ENCODE assay signal across 17 cellular contexts in genomic region chr5:179258001-179258921, GRCh38.
DNase-seq lines count a peak whose midpoint lies in the region; ATAC-seq and TF ChIP-seq lines count a peak whose summit lies in the region.
"Had no signal": no experiment of that assay in that cellular context is flagged by ENCODE, and none has a peak within 500 bp of the region (broad histone marks: within the 10 kb centered on the region; RNA-seq: fewer than 3 reads in every experiment).

No MANE protein-coding gene starts in this region.

- no peak overlapping the region for H3K56ac ChIP-seq in IMR-90 (ENCODE audit: extremely low read depth, insufficient read depth, low read length)

- POLR2A ChIA-PET in IMR-90 (lab: Charles Lee; ENCODE audit: unreplicated experiment), result no interaction called here

- no peaks in the 10 kb centered on the region for H3K9me3 ChIP-seq in IMR-90 (ENCODE audit: control insufficient read depth, insufficient read depth, low read length)
- H3K9me3 ChIP-seq in heart left ventricle, result no peaks in the 10 kb centered on the region
- H3K9me3 ChIP-seq: BLaER1 treated with 17β-estradiol and CSF1 and Interleukin-3, amounts not matched to agents 10 nM and 100 nM; colonic mucosa; esophagus squamous epithelium; lower lobe of right lung had no signal

- H3K4me2 ChIP-seq in IMR-90 (ENCODE audit: low read depth, low read length), result no peak overlapping the region
- H3K4me2 ChIP-seq: BLaER1 treated with 17β-estradiol and CSF1 and Interleukin-3, amounts not matched to agents 10 nM and 100 nM had no signal

- H3K36me3 Mint-ChIP-seq in stimulated activated memory B cell treated with anti-CD40 and anti-IgM and Interleukin-4, amounts not matched to agents 10 μg/mL and 1 μg/mL and 100 μg/mL, for 72 hours, result no peaks in the 10 kb centered on the region

- no peak overlapping the region for H4K91ac ChIP-seq in IMR-90 (ENCODE audit: insufficient read depth, low read depth, low read length)

- dilution Hi-C loops in IMR-90 (cut with HindIII; ENCODE audit: low sequenced_read_pairs, unreplicated experiment), result no loop called here

- no peak overlapping the region for H3K4me3 Mint-ChIP-seq in stimulated activated memory B cell treated with anti-CD40 and anti-IgM and Interleukin-4, amounts not matched to agents 10 μg/mL and 1 μg/mL and 100 μg/mL, for 72 hours

- H2BK5ac ChIP-seq in IMR-90 (ENCODE audit: low read depth, low read length, poor library complexity, severe bottlenecking), result no peak overlapping the region

- no peak overlapping the region for H2BK120ac ChIP-seq in IMR-90 (ENCODE audit: low read depth, low read length)

- intact Hi-C loops in IMR-90 (cut with micrococcal nuclease), result no loop called here
- intact Hi-C loops in heart left ventricle (cut with DNase I), result no loop called here
- intact Hi-C loops in sciatic nerve (cut with DNase I), result no loop called here

- no peak overlapping the region for H4K5ac ChIP-seq in IMR-90 (ENCODE audit: low read depth, low read length)

- no peak for TF ChIP-seq RAD21 in IMR-90 (IDR thresholded peaks at IDR 0.05; ENCODE audit: low read length)

- BruUV-seq in IMR-90 (replicated peaks; lab: Mats Ljungman, UMichigan), result no TSS peak

- TF ChIP-seq POLR2A in IMR-90 (IDR thresholded peaks at IDR 0.05; ENCODE audit: low read depth, low read length) (no peak), heart left ventricle (IDR thresholded peaks at IDR 0.05) (no peak)

- H3K9ac ChIP-seq in IMR-90 (ENCODE audit: low read depth, low read length), result no peak overlapping the region
- H3K9ac ChIP-seq: BLaER1 treated with 17β-estradiol and CSF1 and Interleukin-3, amounts not matched to agents 10 nM and 100 nM had no signal

- peaks cover 19% of the 10 kb centered on the region for H3K27me3 Mint-ChIP-seq in stimulated activated memory B cell treated with anti-CD40 and anti-IgM and Interleukin-4, amounts not matched to agents 10 μg/mL and 1 μg/mL and 100 μg/mL, for 72 hours

- no peak overlapping the region for H3K14ac ChIP-seq in IMR-90 (replicated peaks; ENCODE audit: low read depth, low read length)

- H2AK5ac ChIP-seq in IMR-90 (ENCODE audit: low read depth, low read length), result peak overlapping the region; percentile 34; the same call in 1 of the 2 replicates

- TF ChIP-seq CTCF in IMR-90 (conservative IDR thresholded peaks at IDR 0.05; ENCODE audit: low read depth, low read length) (no peak), heart left ventricle (IDR thresholded peaks at IDR 0.05) (no peak)

- H3K36me3 ChIP-seq in IMR-90 (ENCODE audit: control insufficient read depth, insufficient read depth, low read length), result peaks cover 6% of the 10 kb centered on the region; the same call in 1 of the 2 replicates
- H3K36me3 ChIP-seq in heart left ventricle, result no peaks in the 10 kb centered on the region
- H3K36me3 ChIP-seq: BLaER1 treated with 17β-estradiol and CSF1 and Interleukin-3, amounts not matched to agents 10 nM and 100 nM; colonic mucosa; esophagus squamous epithelium; lower lobe of right lung had no signal

- H3K27ac ChIP-seq in IMR-90 (ENCODE audit: insufficient read depth, low read length), result no peak overlapping the region
- peak overlapping the region in 2 of 12 donors; percentile 50 to 52 for H3K27ac ChIP-seq in heart left ventricle
- H3K27ac ChIP-seq: BLaER1 treated with 17β-estradiol and CSF1 and Interleukin-3, amounts not matched to agents 10 nM and 100 nM; colonic mucosa; lower lobe of right lung had no signal

- no peaks in the 10 kb centered on the region for H3K27me3 ChIP-seq in IMR-90 (ENCODE audit: control insufficient read depth, insufficient read depth, low read length)
- no peaks in the 10 kb centered on the region for H3K27me3 ChIP-seq in heart left ventricle
- H3K27me3 ChIP-seq: BLaER1 treated with 17β-estradiol and CSF1 and Interleukin-3, amounts not matched to agents 10 nM and 100 nM; colonic mucosa; esophagus squamous epithelium had no signal

- no peak overlapping the region for H3K27ac Mint-ChIP-seq in stimulated activated memory B cell treated with anti-CD40 and anti-IgM and Interleukin-4, amounts not matched to agents 10 μg/mL and 1 μg/mL and 100 μg/mL, for 72 hours

- DNase-seq in EL, result peak; percentile 33
- DNase-seq in IMR-90, result no peak
- peak in 4 of 5 donors; percentile 15 to 63 (median 22) for DNase-seq in heart left ventricle
- peak; percentile 58 for DNase-seq in sciatic nerve (ENCODE audit: low spot score)
- no peak for DNase-seq in NCI-H446 treated with DMSO at 0.1 percent for 48 hours (lab: John Stamatoyannopoulos, UW)
- DNase-seq in GM19238 (ENCODE audit: insufficient read length, low spot score), result no peak
- DNase-seq in activated CD4-positive, alpha-beta T cell treated with anti-CD3 and anti-CD28 coated beads for 48 hours, result no peak
- DNase-seq: amygdala, DMS53, esophagus squamous epithelium, lower lobe of right lung, NCI-H187, NCI-H526, substantia nigra had no signal

- H3K9me3 Mint-ChIP-seq in stimulated activated memory B cell treated with anti-CD40 and anti-IgM and Interleukin-4, amounts not matched to agents 10 μg/mL and 1 μg/mL and 100 μg/mL, for 72 hours, result peaks cover 8% of the 10 kb centered on the region

- CTCF ChIA-PET in IMR-90 (lab: Yijun Ruan, JAX), result no interaction called here

- H3K4me1 ChIP-seq in IMR-90 (ENCODE audit: control insufficient read depth, insufficient read depth, low read length), result peaks cover 10% of the 10 kb centered on the region
- H3K4me1 ChIP-seq in heart left ventricle, result peaks cover 0 to 26% (median 0%) of the 10 kb centered on the region in 12 donors
- H3K4me1 ChIP-seq: BLaER1 treated with 17β-estradiol and CSF1 and Interleukin-3, amounts not matched to agents 10 nM and 100 nM; colonic mucosa; esophagus squamous epithelium; lower lobe of right lung had no signal

- peaks cover 9% of the 10 kb centered on the region; the same call in 1 of the 2 replicates for H3K9me1 ChIP-seq in IMR-90 (ENCODE audit: insufficient read depth, low read length)

- no peak overlapping the region for H3K23ac ChIP-seq in IMR-90 (ENCODE audit: low read depth, low read length)

- no peaks in the 10 kb centered on the region for H3K4me1 Mint-ChIP-seq in stimulated activated memory B cell treated with anti-CD40 and anti-IgM and Interleukin-4, amounts not matched to agents 10 μg/mL and 1 μg/mL and 100 μg/mL, for 72 hours

- H4K20me1 ChIP-seq in IMR-90 (ENCODE audit: insufficient read depth, low read length), result no peaks in the 10 kb centered on the region; the same call in 1 of the 2 replicates

- WGBS in IMR-90 (ENCODE audit: extremely low coverage in 2 of 2, insufficient read length in 1 of 2), 2 experiments, result 84% methylated on average over 12 of the region's 23 CpGs; no CpG with 5 or more reads in 1 of the 2 experiments
- WGBS in heart left ventricle, 4 donors, result 74 to 79% (median 78%) methylated on average over 14 to 23 of the region's 23 CpGs

- H4K8ac ChIP-seq in IMR-90 (ENCODE audit: low read depth in 2 of 2, low read length in 2 of 2), result no peak overlapping the region

- ATAC-seq in IMR-90 (ENCODE audit: low read depth), result no peak
- no peak for ATAC-seq in heart left ventricle
- ATAC-seq in sciatic nerve, result peak; percentile 9
- ATAC-seq in stimulated activated memory B cell treated with anti-CD40 and anti-IgM and Interleukin-4, amounts not matched to agents 10 μg/mL and 1 μg/mL and 100 μg/mL, for 72 hours, result no peak

- peak overlapping the region; percentile 82 for H2AK9ac ChIP-seq in IMR-90 (replicated peaks; ENCODE audit: low read depth, low read length, poor library complexity)

- no peak overlapping the region for H2AFZ ChIP-seq in IMR-90 (replicated peaks; ENCODE audit: low read length, poor library complexity)

- H3K79me1 ChIP-seq in IMR-90 (ENCODE audit: low read depth in 1 of 2, low read length in 2 of 2), result peaks cover 10 to 64% of the 10 kb centered on the region in 2 experiments; a peak in 3 of 4 replicates

- H3K4ac ChIP-seq in IMR-90 (ENCODE audit: low read depth, low read length), result no peak overlapping the region

- H2BK15ac ChIP-seq in IMR-90 (ENCODE audit: low read depth, low read length), result no peak overlapping the region

- no peak overlapping the region for H3K18ac ChIP-seq in IMR-90 (ENCODE audit: low read depth, low read length)

- in situ Hi-C loops in IMR-90 (cut with MboI; ENCODE audit: low sequenced_read_pairs), result no loop called here

- no peak overlapping the region for H2BK20ac ChIP-seq in IMR-90 (ENCODE audit: low read depth, low read length)

- no peak overlapping the region for H3K4me3 ChIP-seq in IMR-90 (ENCODE audit: insufficient read depth, low read depth, low read length)
- no peak overlapping the region for H3K4me3 ChIP-seq in heart left ventricle
- H3K4me3 ChIP-seq: BLaER1 treated with 17β-estradiol and CSF1 and Interleukin-3, amounts not matched to agents 10 nM and 100 nM; colonic mucosa; esophagus squamous epithelium; lower lobe of right lung had no signal

TF ChIP-seq in IMR-90, 13 proteins besides CTCF, POLR2A, EP300 and RAD21:
- no peak for TF ChIP-seq MAZ (IDR thresholded peaks at IDR 0.05; ENCODE audit: borderline replicate concordance, low read depth, low read length)
- no peak for TF ChIP-seq MAFK (IDR thresholded peaks at IDR 0.05; ENCODE audit: low read depth, low read length)
- no peak for TF ChIP-seq MXI1 (IDR thresholded peaks at IDR 0.05; ENCODE audit: borderline replicate concordance, low read depth, low read length)
- TF ChIP-seq SMC3 (IDR thresholded peaks at IDR 0.05; ENCODE audit: low read depth, low read length), result no peak
- no peak for TF ChIP-seq BHLHE40 (IDR thresholded peaks at IDR 0.05; ENCODE audit: low read depth, low read length)
- no peak for TF ChIP-seq NFE2L2 (IDR thresholded peaks at IDR 0.05; ENCODE audit: low read depth, low read length)
- TF ChIP-seq RFX5 (IDR thresholded peaks at IDR 0.05; ENCODE audit: low read depth, low read length), result no peak
- TF ChIP-seq RCOR1 (IDR thresholded peaks at IDR 0.05; ENCODE audit: insufficient replicate concordance, low read length), result no peak
- no peak for TF ChIP-seq CEBPB (IDR thresholded peaks at IDR 0.05; ENCODE audit: low read depth, low read length)
- no peak for TF ChIP-seq CHD1 (IDR thresholded peaks at IDR 0.05; ENCODE audit: low read depth, low read length)
- TF ChIP-seq, protein P1, sequence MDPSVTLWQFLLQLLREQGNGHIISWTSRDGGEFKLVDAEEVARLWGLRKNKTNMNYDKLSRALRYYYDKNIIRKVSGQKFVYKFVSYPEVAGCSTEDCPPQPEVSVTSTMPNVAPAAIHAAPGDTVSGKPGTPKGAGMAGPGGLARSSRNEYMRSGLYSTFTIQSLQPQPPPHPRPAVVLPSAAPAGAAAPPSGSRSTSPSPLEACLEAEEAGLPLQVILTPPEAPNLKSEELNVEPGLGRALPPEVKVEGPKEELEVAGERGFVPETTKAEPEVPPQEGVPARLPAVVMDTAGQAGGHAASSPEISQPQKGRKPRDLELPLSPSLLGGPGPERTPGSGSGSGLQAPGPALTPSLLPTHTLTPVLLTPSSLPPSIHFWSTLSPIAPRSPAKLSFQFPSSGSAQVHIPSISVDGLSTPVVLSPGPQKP (IDR thresholded peaks at IDR 0.05; ENCODE audit: borderline replicate concordance, low read depth, low read length), result no peak

Comparison
In these comparisons a context has a peak if more than half of its experiments do, and no peak if none do; other contexts are left out.
1. DNase-seq: peak in EL (single experiment), heart left ventricle (4 of 5) and sciatic nerve (single experiment); none in IMR-90 (single experiment), NCI-H446 treated with DMSO at 0.1 percent for 48 hours (single experiment), GM19238 (single experiment) and activated CD4-positive, alpha-beta T cell treated with anti-CD3 and anti-CD28 coated beads for 48 hours (single experiment).